Comparison of ENCODE assay signal across 1 cellular context in genomic region chr6:112253842-112254816, GRCh38.
TF ChIP-seq lines count a peak whose summit lies in the region.

LAMA4 (minus strand) TSS chr6:112254567; CDS start chr6:112254150, 417 bp downstream.

TF ChIP-seq in endothelial cell of umbilical vein, 7 proteins besides CTCF, POLR2A, EP300 and RAD21:
- TF ChIP-seq MAX (IDR thresholded peaks at IDR 0.05; ENCODE audit: insufficient read depth, insufficient read length) (no peak), EZH2 (IDR thresholded peaks at IDR 0.05; ENCODE audit: borderline replicate concordance, low read depth, low read length, severe bottlenecking) (no peak), FOS (IDR thresholded peaks at IDR 0.05; ENCODE audit: borderline replicate concordance, insufficient read depth, low read length) (no peak), JUN (IDR thresholded peaks at IDR 0.05; ENCODE audit: borderline replicate concordance, insufficient read depth, insufficient read length, low read depth) (no peak), POLR2AphosphoS5 (IDR thresholded peaks at IDR 0.05; ENCODE audit: insufficient read depth, low read depth, low read length) (peak; percentile 83), GATA2 (IDR thresholded peaks at IDR 0.05; ENCODE audit: insufficient read depth, insufficient read length, low read depth, low read length) (peak; percentile 77), MYC (IDR thresholded peaks at IDR 0.05; ENCODE audit: low read depth, low read length) (no peak)
